19 cellular contexts compared by ENCODE assay signal in the genomic region with DNA sequence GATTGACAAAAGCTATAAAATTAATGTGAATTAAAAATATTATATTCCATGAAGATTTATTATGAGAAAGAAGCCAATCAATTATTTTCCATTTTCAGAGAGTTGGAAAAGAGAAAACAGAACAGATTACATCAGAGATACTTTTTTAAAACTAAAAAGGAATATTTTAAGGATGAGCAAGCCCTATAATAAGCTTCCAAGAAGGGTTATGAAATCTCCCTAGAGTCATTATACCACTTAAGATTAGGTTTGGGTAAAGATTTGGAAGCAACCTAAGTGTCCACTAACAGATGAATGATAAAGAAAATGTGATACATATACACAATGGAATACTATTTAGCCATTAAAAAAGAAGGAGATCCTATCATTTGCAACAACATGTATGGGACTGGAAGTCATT. TPM values are rescaled to one million over a fixed set of nuclear protein-coding genes. Genes with fewer than 3 reads are reported as not detected.
DNase-seq lines count a peak whose midpoint lies in the region; ATAC-seq lines count a peak whose summit lies in the region.
"Had no signal": no experiment of that assay in that cellular context is flagged by ENCODE, and none has a peak within 500 bp of the region (broad histone marks: within the 10 kb centered on the region; RNA-seq: fewer than 3 reads in every experiment).

No MANE protein-coding gene starts in this region.

- peak overlapping the region; percentile 80 for H3K4me2 ChIP-seq in skeletal muscle satellite cell (ENCODE audit: low read length)

- H3K9ac ChIP-seq in SK-N-MC (ENCODE audit: insufficient read length), result peak overlapping the region; percentile 19
- H3K9ac ChIP-seq in skeletal muscle satellite cell (ENCODE audit: low read depth, low read length), result peak overlapping the region; percentile 72

- H3K36me3 Mint-ChIP-seq in activated naive CD8-positive, alpha-beta T cell treated with anti-CD3 and anti-CD28 coated beads, Interleukin-2, amount 50 U/mL, for 24 hours (ENCODE audit: low read depth), result no peaks in the 10 kb centered on the region
- H3K36me3 Mint-ChIP-seq: CD8-positive, alpha-beta T cell; stimulated activated effector memory CD8-positive, alpha-beta T cell treated with anti-CD3 and anti-CD28 coated beads, Interleukin-12 subunit alpha, Interleukin-12 subunit beta, amount 100 ng/mL, for 72 hours had no signal

- H3K9me3 ChIP-seq in SK-N-MC (ENCODE audit: low read depth, low read length) (no peaks in the 10 kb centered on the region), skeletal muscle satellite cell (replicated peaks; ENCODE audit: low read length) (no peaks in the 10 kb centered on the region)
- H3K9me3 ChIP-seq: ovary, right lobe of liver, thoracic aorta had no signal

- H3K36me3 ChIP-seq in SK-N-MC (ENCODE audit: insufficient read depth, low read length) (no peaks in the 10 kb centered on the region), skeletal muscle satellite cell (ENCODE audit: insufficient read depth, low read length) (peaks cover 3% of the 10 kb centered on the region)
- H3K36me3 ChIP-seq: ovary, right lobe of liver, thoracic aorta had no signal

- H3K27ac ChIP-seq in SK-N-MC, result peak overlapping the region; percentile 90
- H3K27ac ChIP-seq: ovary, right lobe of liver, thoracic aorta had no signal

- H3K27ac Mint-ChIP-seq in activated naive CD8-positive, alpha-beta T cell treated with anti-CD3 and anti-CD28 coated beads, Interleukin-2, amount 50 U/mL, for 24 hours, result no peak overlapping the region
- H3K27ac Mint-ChIP-seq: activated CD4-positive, alpha-beta T cell treated with anti-CD3 and anti-CD28 coated beads, Interleukin-2, amount 10 ng/mL, durations not matched to agents 7 days and 5 days; CD8-positive, alpha-beta T cell; stimulated activated effector memory CD8-positive, alpha-beta T cell treated with anti-CD3 and anti-CD28 coated beads, Interleukin-12 subunit alpha, Interleukin-12 subunit beta, amount 100 ng/mL, for 72 hours; T-helper 1 cell treated with Interleukin-12 subunit alpha and Interleukin-12 subunit beta and Interleukin-4 antibody, amounts not matched to agents 30 μg/mL and 1 μg/mL, for 36 hours had no signal

- peaks cover 28% of the 10 kb centered on the region for H3K4me1 ChIP-seq in skeletal muscle satellite cell (ENCODE audit: control insufficient read depth, insufficient read depth, low read length)
- H3K4me1 ChIP-seq: right lobe of liver had no signal

- H3K4me3 Mint-ChIP-seq in activated naive CD8-positive, alpha-beta T cell treated with anti-CD3 and anti-CD28 coated beads, Interleukin-2, amount 50 U/mL, for 24 hours, result no peak overlapping the region
- H3K4me3 Mint-ChIP-seq: activated CD4-positive, alpha-beta T cell treated with anti-CD3 and anti-CD28 coated beads, Interleukin-2, amount 10 ng/mL, durations not matched to agents 7 days and 5 days; CD8-positive, alpha-beta T cell; stimulated activated effector memory CD8-positive, alpha-beta T cell treated with anti-CD3 and anti-CD28 coated beads, Interleukin-12 subunit alpha, Interleukin-12 subunit beta, amount 100 ng/mL, for 72 hours; T-helper 1 cell treated with Interleukin-12 subunit alpha and Interleukin-12 subunit beta and Interleukin-4 antibody, amounts not matched to agents 30 μg/mL and 1 μg/mL, for 36 hours had no signal

- H3K9me3 Mint-ChIP-seq in activated naive CD8-positive, alpha-beta T cell treated with anti-CD3 and anti-CD28 coated beads, Interleukin-2, amount 50 U/mL, for 24 hours, result peaks cover 7% of the 10 kb centered on the region
- H3K9me3 Mint-ChIP-seq: activated CD4-positive, alpha-beta T cell treated with anti-CD3 and anti-CD28 coated beads, Interleukin-2, amount 10 ng/mL, durations not matched to agents 7 days and 5 days; CD8-positive, alpha-beta T cell; stimulated activated effector memory CD8-positive, alpha-beta T cell treated with anti-CD3 and anti-CD28 coated beads, Interleukin-12 subunit alpha, Interleukin-12 subunit beta, amount 100 ng/mL, for 72 hours; T-helper 1 cell treated with Interleukin-12 subunit alpha and Interleukin-12 subunit beta and Interleukin-4 antibody, amounts not matched to agents 30 μg/mL and 1 μg/mL, for 36 hours had no signal

- no peak for ATAC-seq in HG02973 (IDR thresholded peaks at IDR 0.05; ENCODE audit: unreplicated experiment)
- ATAC-seq in activated naive CD8-positive, alpha-beta T cell treated with anti-CD3 and anti-CD28 coated beads, Interleukin-2, amount 50 U/mL, for 24 hours, result no peak
- ATAC-seq: CD8-positive, alpha-beta T cell; K562; right lobe of liver; stimulated activated effector memory CD8-positive, alpha-beta T cell treated with anti-CD3 and anti-CD28 coated beads, Interleukin-12 subunit alpha, Interleukin-12 subunit beta, amount 100 ng/mL, for 72 hours had no signal

- DNase-seq in EL (peak; percentile 65), SK-N-MC (ENCODE audit: low read depth, low spot score) (no peak), fibroblast of gingiva (ENCODE audit: low read depth) (peak; percentile 61), RPMI8226 (no peak), NCI-H2107 (lab: John Stamatoyannopoulos, UW) (no peak)
- no peak for DNase-seq in activated naive CD8-positive, alpha-beta T cell treated with anti-CD3 and anti-CD28 coated beads, Interleukin-2, amount 50 U/mL, for 24 hours
- DNase-seq: activated CD4-positive, alpha-beta T cell treated with anti-CD3 and anti-CD28 coated beads, Interleukin-2, amount 10 ng/mL, durations not matched to agents 7 days and 5 days; activated CD8-positive, alpha-beta memory T cell treated with anti-CD3 and anti-CD28 coated beads, Interleukin-2, amount 50 U/mL, for 4 hours; activated gamma-delta T cell; CD8-positive, alpha-beta T cell; ovary; right lobe of liver; SHP77 treated with DMSO at 0.1 percent for 48 hours had no signal

- peaks cover 17% of the 10 kb centered on the region for H3K27me3 Mint-ChIP-seq in activated naive CD8-positive, alpha-beta T cell treated with anti-CD3 and anti-CD28 coated beads, Interleukin-2, amount 50 U/mL, for 24 hours

- H3K4me1 Mint-ChIP-seq in activated naive CD8-positive, alpha-beta T cell treated with anti-CD3 and anti-CD28 coated beads, Interleukin-2, amount 50 U/mL, for 24 hours, result no peaks in the 10 kb centered on the region
- H3K4me1 Mint-ChIP-seq: activated CD4-positive, alpha-beta T cell treated with anti-CD3 and anti-CD28 coated beads, Interleukin-2, amount 10 ng/mL, durations not matched to agents 7 days and 5 days; stimulated activated effector memory CD8-positive, alpha-beta T cell treated with anti-CD3 and anti-CD28 coated beads, Interleukin-12 subunit alpha, Interleukin-12 subunit beta, amount 100 ng/mL, for 72 hours had no signal

- H3K27me3 ChIP-seq in skeletal muscle satellite cell (ENCODE audit: control insufficient read depth, insufficient read depth, low read length), result no peaks in the 10 kb centered on the region
- H3K27me3 ChIP-seq: ovary, right lobe of liver had no signal

- H3K4me3 ChIP-seq in SK-N-MC (peak overlapping the region; percentile 36), skeletal muscle satellite cell (ENCODE audit: low read length) (peak overlapping the region; percentile 49)
- H3K4me3 ChIP-seq: K562, ovary, right lobe of liver, thoracic aorta had no signal

RNA-seq across cellular contexts. Expression of gene FSIP1, which starts 51.6 kb away (rescaled TPM):
- total RNA-seq in skeletal muscle satellite cell (2012; rRNA removed), result 0.76 and 1.7 TPM in 2 replicates

Comparison
In these comparisons a context has a peak if more than half of its experiments do, and no peak if none do; other contexts are left out.
1. DNase-seq: peak in EL (single experiment) and fibroblast of gingiva (single experiment); none in SK-N-MC (single experiment), RPMI8226 (single experiment), NCI-H2107 (single experiment) and activated naive CD8-positive, alpha-beta T cell treated with anti-CD3 and anti-CD28 coated beads, Interleukin-2, amount 50 U/mL, for 24 hours (single experiment).